ENCODE assay signal across 38 cellular contexts in genomic region chr2:44932079-44932478, GRCh38. TPM values are rescaled to one million over a fixed set of nuclear protein-coding genes. Genes with fewer than 3 reads are reported as not detected.
DNase-seq lines count a peak whose midpoint lies in the region; ATAC-seq and TF ChIP-seq lines count a peak whose summit lies in the region.
"Had no signal": no experiment of that assay in that cellular context is flagged by ENCODE, and none has a peak within 500 bp of the region (broad histone marks: within the 10 kb centered on the region; RNA-seq: fewer than 3 reads in every experiment).

No MANE protein-coding gene starts in this region.

- H3K9me3 Mint-ChIP-seq in activated CD8-positive, alpha-beta memory T cell treated with anti-CD3 and anti-CD28 coated beads, Interleukin-2, amount 10 ng/mL, durations not matched to agents 7 days and 5 days (ENCODE audit: low read depth): no peaks in the 10 kb centered on the region
- H3K9me3 Mint-ChIP-seq in glutamatergic neuron (ENCODE audit: unreplicated experiment): peaks cover 20% of the 10 kb centered on the region
- H3K9me3 Mint-ChIP-seq in CD8-positive, alpha-beta T cell: no peaks in the 10 kb centered on the region
- H3K9me3 Mint-ChIP-seq: activated CD4-positive, alpha-beta memory T cell treated with anti-CD3 and anti-CD28 coated beads for 36 hours; activated T-helper 17 cell treated with anti-CD3 and anti-CD28 coated beads, Interleukin-2, amount 50 U/mL, for 72 hours; stimulated activated naive CD8-positive, alpha-beta T cell treated with anti-CD3 and anti-CD28 coated beads, Interleukin-15, amount 100 ng/mL, for 72 hours had no signal

- H3K27me3 Mint-ChIP-seq in activated CD8-positive, alpha-beta memory T cell treated with anti-CD3 and anti-CD28 coated beads, Interleukin-2, amount 10 ng/mL, durations not matched to agents 7 days and 5 days: peaks cover 84% of the 10 kb centered on the region
- H3K27me3 Mint-ChIP-seq in glutamatergic neuron (ENCODE audit: unreplicated experiment): peaks cover 50% of the 10 kb centered on the region
- H3K27me3 Mint-ChIP-seq in CD8-positive, alpha-beta T cell (ENCODE audit: low read depth): peaks cover 62% of the 10 kb centered on the region

- H3K4me1 ChIP-seq in sigmoid colon (peaks cover 0 to 62% (median 43%) of the 10 kb centered on the region in 4 donors), gastrocnemius medialis (peaks cover 11 to 30% of the 10 kb centered on the region in 2 donors), transverse colon (peaks cover 0 to 47% (median 31%) of the 10 kb centered on the region in 4 donors)
- H3K4me1 ChIP-seq in CD8-positive, alpha-beta T cell (ENCODE audit: insufficient read depth, low read length): peaks cover 5% of the 10 kb centered on the region
- H3K4me1 ChIP-seq: parathyroid adenoma had no signal

- H3K27me3 ChIP-seq in sigmoid colon: peaks cover 75 to 100% (median 98%) of the 10 kb centered on the region in 3 donors
- peaks cover 86 to 99% (median 92%) of the 10 kb centered on the region in 3 donors for H3K27me3 ChIP-seq in gastrocnemius medialis
- peaks cover 100% of the 10 kb centered on the region for H3K27me3 ChIP-seq in transverse colon
- peaks cover 24% of the 10 kb centered on the region for H3K27me3 ChIP-seq in CD8-positive, alpha-beta T cell (ENCODE audit: insufficient read depth, low read length)

- H3K4me3 Mint-ChIP-seq in activated CD8-positive, alpha-beta memory T cell treated with anti-CD3 and anti-CD28 coated beads, Interleukin-2, amount 10 ng/mL, durations not matched to agents 7 days and 5 days: no peak overlapping the region
- H3K4me3 Mint-ChIP-seq in glutamatergic neuron (ENCODE audit: unreplicated experiment): no peak overlapping the region
- no peak overlapping the region for H3K4me3 Mint-ChIP-seq in CD8-positive, alpha-beta T cell
- H3K4me3 Mint-ChIP-seq: activated CD4-positive, alpha-beta memory T cell treated with anti-CD3 and anti-CD28 coated beads for 36 hours; activated T-helper 17 cell treated with anti-CD3 and anti-CD28 coated beads, Interleukin-2, amount 50 U/mL, for 72 hours; stimulated activated naive CD8-positive, alpha-beta T cell treated with anti-CD3 and anti-CD28 coated beads, Interleukin-15, amount 100 ng/mL, for 72 hours had no signal

- H3K36me3 ChIP-seq in sigmoid colon: no peaks in the 10 kb centered on the region
- H3K36me3 ChIP-seq in gastrocnemius medialis: no peaks in the 10 kb centered on the region
- no peaks in the 10 kb centered on the region for H3K36me3 ChIP-seq in transverse colon
- no peaks in the 10 kb centered on the region for H3K36me3 ChIP-seq in CD8-positive, alpha-beta T cell (ENCODE audit: insufficient read depth, low read length)
- H3K36me3 ChIP-seq: colonic mucosa, HAP-1, left ventricle myocardium inferior, thoracic aorta, vagina had no signal

- WGBS in sigmoid colon, 2 donors: 16 to 58% methylated on average over 12 of the region's 12 CpGs
- WGBS in transverse colon (ENCODE audit: low coverage in 1 of 2), 2 donors: 32 to 51% methylated on average over 7 to 12 of the region's 12 CpGs

- no peaks in the 10 kb centered on the region for H3K9me3 ChIP-seq in sigmoid colon
- H3K9me3 ChIP-seq in gastrocnemius medialis: no peaks in the 10 kb centered on the region
- H3K9me3 ChIP-seq in transverse colon: no peaks in the 10 kb centered on the region
- no peaks in the 10 kb centered on the region for H3K9me3 ChIP-seq in CD8-positive, alpha-beta T cell (ENCODE audit: low read length)
- H3K9me3 ChIP-seq: colonic mucosa, HAP-1, left ventricle myocardium inferior, thoracic aorta, vagina had no signal

- TF ChIP-seq POLR2A in sigmoid colon (IDR thresholded peaks at IDR 0.05) (no peak), gastrocnemius medialis (IDR thresholded peaks at IDR 0.05) (no peak), transverse colon (IDR thresholded peaks at IDR 0.05) (no peak)

- peak overlapping the region; percentile 59 for H3K27ac Mint-ChIP-seq in activated CD8-positive, alpha-beta memory T cell treated with anti-CD3 and anti-CD28 coated beads, Interleukin-2, amount 10 ng/mL, durations not matched to agents 7 days and 5 days
- H3K27ac Mint-ChIP-seq in glutamatergic neuron (ENCODE audit: unreplicated experiment): no peak overlapping the region
- H3K27ac Mint-ChIP-seq in CD8-positive, alpha-beta T cell: no peak overlapping the region
- H3K27ac Mint-ChIP-seq: activated CD4-positive, alpha-beta memory T cell treated with anti-CD3 and anti-CD28 coated beads for 36 hours; activated T-helper 17 cell treated with anti-CD3 and anti-CD28 coated beads, Interleukin-2, amount 50 U/mL, for 72 hours; CD14-positive monocyte had no signal

- TF ChIP-seq CTCF in glutamatergic neuron (IDR thresholded peaks at IDR 0.05; ENCODE audit: partially characterized antibody, unreplicated experiment): no peak
- no peak for TF ChIP-seq CTCF in sigmoid colon (IDR thresholded peaks at IDR 0.05)
- TF ChIP-seq CTCF in gastrocnemius medialis (IDR thresholded peaks at IDR 0.05 in 4 of 5, conservative IDR thresholded peaks at IDR 0.05 in 1 of 5): no peak
- TF ChIP-seq CTCF in transverse colon (IDR thresholded peaks at IDR 0.05): no peak
- TF ChIP-seq CTCF in CD8-positive, alpha-beta T cell (IDR thresholded peaks at IDR 0.05): no peak

- in situ Hi-C loops in KBM-7 (cut with MboI; ENCODE audit: low pct_unique_long_range_greater_than_20kb, low sequenced_read_pairs) (no loop called here), gastrocnemius medialis (cut with MboI; ENCODE audit: low sequenced_read_pairs in 4 of 4) (loop anchor here in 1 of 4 donors (25.0 kb wide), 1 partner anchor 895 kb away; no protein-coding TSS in a partner anchor), transverse colon (cut with MboI; ENCODE audit: low pct_ligation_motif_present in 1 of 4, low pct_unique_long_range_greater_than_20kb in 1 of 4, low sequenced_read_pairs in 3 of 4) (no loop called here)

- peaks cover 23% of the 10 kb centered on the region for H3K4me1 Mint-ChIP-seq in activated CD8-positive, alpha-beta memory T cell treated with anti-CD3 and anti-CD28 coated beads, Interleukin-2, amount 10 ng/mL, durations not matched to agents 7 days and 5 days
- H3K4me1 Mint-ChIP-seq in glutamatergic neuron (ENCODE audit: low read depth, unreplicated experiment): peaks cover 10% of the 10 kb centered on the region
- H3K4me1 Mint-ChIP-seq in CD8-positive, alpha-beta T cell (ENCODE audit: low read depth): peaks cover 28% of the 10 kb centered on the region

- H3K36me3 Mint-ChIP-seq in activated CD8-positive, alpha-beta memory T cell treated with anti-CD3 and anti-CD28 coated beads, Interleukin-2, amount 10 ng/mL, durations not matched to agents 7 days and 5 days: peaks cover 5% of the 10 kb centered on the region
- no peaks in the 10 kb centered on the region for H3K36me3 Mint-ChIP-seq in glutamatergic neuron (ENCODE audit: unreplicated experiment)
- H3K36me3 Mint-ChIP-seq in CD8-positive, alpha-beta T cell: no peaks in the 10 kb centered on the region
- H3K36me3 Mint-ChIP-seq: activated CD4-positive, alpha-beta memory T cell treated with anti-CD3 and anti-CD28 coated beads for 36 hours; CD14-positive monocyte had no signal

- H3K27ac ChIP-seq in sigmoid colon (no peak overlapping the region), gastrocnemius medialis (no peak overlapping the region), transverse colon (no peak overlapping the region)
- H3K27ac ChIP-seq in CD8-positive, alpha-beta T cell (ENCODE audit: low read depth, low read length): no peak overlapping the region
- H3K27ac ChIP-seq: colonic mucosa, left ventricle myocardium inferior, parathyroid adenoma, SK-N-MC, thoracic aorta, vagina had no signal

- no peak for ATAC-seq in activated CD8-positive, alpha-beta memory T cell treated with anti-CD3 and anti-CD28 coated beads, Interleukin-2, amount 10 ng/mL, durations not matched to agents 7 days and 5 days
- no peak for ATAC-seq in gastrocnemius medialis
- ATAC-seq in CD8-positive, alpha-beta T cell: no peak
- ATAC-seq: activated T-helper 17 cell treated with anti-CD3 and anti-CD28 coated beads, Interleukin-2, amount 50 U/mL, for 72 hours; right cardiac atrium; stimulated activated naive CD8-positive, alpha-beta T cell treated with anti-CD3 and anti-CD28 coated beads, Interleukin-15, amount 100 ng/mL, for 72 hours had no signal

- H3K4me3 ChIP-seq in sigmoid colon: no peak overlapping the region
- H3K4me3 ChIP-seq in gastrocnemius medialis: no peak overlapping the region
- H3K4me3 ChIP-seq in transverse colon: no peak overlapping the region
- H3K4me3 ChIP-seq in CD8-positive, alpha-beta T cell (ENCODE audit: low read depth, low read length): no peak overlapping the region
- H3K4me3 ChIP-seq: colonic mucosa, HAP-1, SK-N-MC, thoracic aorta, vagina had no signal

- no peak for DNase-seq in activated CD8-positive, alpha-beta memory T cell treated with anti-CD3 and anti-CD28 coated beads, Interleukin-2, amount 10 ng/mL, durations not matched to agents 7 days and 5 days
- DNase-seq in activated CD8-positive, alpha-beta memory T cell treated with anti-CD3 and anti-CD28 coated beads, Interleukin-2, amount 50 U/mL, for 4 hours: no peak
- peak; percentile 73 for DNase-seq in KBM-7
- peak; percentile 26 for DNase-seq in glutamatergic neuron
- peak; percentile 28 for DNase-seq in sigmoid colon
- no peak for DNase-seq in gastrocnemius medialis
- DNase-seq in transverse colon: no peak
- no peak for DNase-seq in CD8-positive, alpha-beta T cell
- DNase-seq: activated CD4-positive, alpha-beta memory T cell treated with anti-CD3 and anti-CD28 coated beads for 36 hours; activated CD4-positive, CD25-positive, alpha-beta regulatory T cell treated with anti-CD3 and anti-CD28 coated beads, Interleukin-2, amount 50 U/mL, for 72 hours; activated CD8-positive, alpha-beta memory T cell treated with anti-CD3 and anti-CD28 coated beads, Interleukin-2, amount 50 U/mL, for 48 hours; activated naive CD4-positive, alpha-beta T cell treated with anti-CD3 and anti-CD28 coated beads, Interleukin-2, amount 50 U/mL, for 16 hours; Calu3; colonic mucosa; DMS79; effector CD8-positive, alpha-beta T cell; erythroblast; GDM1; IMR-90; left ventricle myocardium inferior; mesendoderm; NCI-H1048; NCI-H1694 treated with DMSO at 0.1 percent for 48 hours; NCI-H524; OCI-M1; right cardiac atrium; stimulated activated CD8-positive, alpha-beta memory T cell treated with anti-CD3 and anti-CD28 coated beads, Interleukin-4, amount 100 ng/mL, for 48 hours had no signal

- intact Hi-C loops in sigmoid colon (cut with DNase I): no loop called here
- intact Hi-C loops in gastrocnemius medialis (cut with DNase I; ENCODE audit: low total_unique reads): no loop called here
- intact Hi-C loops in transverse colon (cut with DNase I; ENCODE audit: low total_unique reads): no loop called here
- intact Hi-C loops in CD8-positive, alpha-beta T cell (cut with DNase I, micrococcal nuclease): no loop called here

- TF ChIP-seq EP300 in sigmoid colon (IDR thresholded peaks at IDR 0.05) (no peak), transverse colon (IDR thresholded peaks at IDR 0.05; ENCODE audit: low read depth) (no peak)

- CTCF ChIA-PET in activated CD8-positive, alpha-beta memory T cell treated with anti-CD3 and anti-CD28 coated beads, Interleukin-2, amount 10 ng/mL, durations not matched to agents 7 days and 5 days (lab: Charles Lee): interaction anchor here (1.0 to 1.5 kb wide), 3 partner anchors 8 to 23 kb away, joined by 3 read pairs; no protein-coding TSS in a partner anchor
- CTCF ChIA-PET in CD8-positive, alpha-beta T cell (lab: Charles Lee): interaction anchor here (1.1 kb wide), 1 partner anchor 23 kb away, joined by 4 read pairs; no protein-coding TSS in a partner anchor

- POLR2A ChIA-PET in CD8-positive, alpha-beta T cell (lab: Charles Lee): no interaction called here

RNA-seq across cellular contexts. Expression of gene SIX3, which starts 9.4 kb away (rescaled TPM):
- total RNA-seq in activated CD8-positive, alpha-beta memory T cell treated with anti-CD3 and anti-CD28 coated beads, Interleukin-2, amount 10 ng/mL, durations not matched to agents 7 days and 5 days: under 1 TPM in 1 of 2 experiments, not detected in 1; 0.21 TPM
- total RNA-seq in glutamatergic neuron (ENCODE audit: unreplicated experiment) (0.86 TPM), sigmoid colon (not detected), gastrocnemius medialis (not detected), transverse colon (not detected)
- polyA plus RNA-seq in sigmoid colon: not detected
- total RNA-seq in CD8-positive, alpha-beta T cell: under 1 TPM in 1 of 2 experiments, not detected in 1; 0.11 TPM
- total RNA-seq: A172; activated CD4-positive, alpha-beta memory T cell treated with anti-CD3 and anti-CD28 coated beads for 36 hours; activated T-helper 17 cell treated with anti-CD3 and anti-CD28 coated beads, Interleukin-2, amount 50 U/mL, for 72 hours; Calu3; colonic mucosa; IMR-90; left ventricle myocardium inferior; right cardiac atrium; T-helper 1 cell treated with Interleukin-12 subunit alpha and Interleukin-12 subunit beta and Interleukin-4 antibody, amounts not matched to agents 30 ng/mL and 1 ng/mL, for 36 hours; vagina had no signal
- polyA plus RNA-seq: CD14-positive monocyte, IMR-90, keratinocyte, right cardiac atrium had no signal

Comparison
In these comparisons a context has a peak if more than half of its experiments do, and no peak if none do; other contexts are left out.
1. DNase-seq: peak in KBM-7 (single experiment), glutamatergic neuron (single experiment) and sigmoid colon (single experiment); none in activated CD8-positive, alpha-beta memory T cell treated with anti-CD3 and anti-CD28 coated beads, Interleukin-2, amount 10 ng/mL, durations not matched to agents 7 days and 5 days (single experiment), activated CD8-positive, alpha-beta memory T cell treated with anti-CD3 and anti-CD28 coated beads, Interleukin-2, amount 50 U/mL, for 4 hours (single experiment), gastrocnemius medialis (0 of 2), transverse colon (single experiment) and CD8-positive, alpha-beta T cell (0 of 7).